Comparison of ENCODE assay signal across 28 cellular contexts in the genomic region with DNA sequence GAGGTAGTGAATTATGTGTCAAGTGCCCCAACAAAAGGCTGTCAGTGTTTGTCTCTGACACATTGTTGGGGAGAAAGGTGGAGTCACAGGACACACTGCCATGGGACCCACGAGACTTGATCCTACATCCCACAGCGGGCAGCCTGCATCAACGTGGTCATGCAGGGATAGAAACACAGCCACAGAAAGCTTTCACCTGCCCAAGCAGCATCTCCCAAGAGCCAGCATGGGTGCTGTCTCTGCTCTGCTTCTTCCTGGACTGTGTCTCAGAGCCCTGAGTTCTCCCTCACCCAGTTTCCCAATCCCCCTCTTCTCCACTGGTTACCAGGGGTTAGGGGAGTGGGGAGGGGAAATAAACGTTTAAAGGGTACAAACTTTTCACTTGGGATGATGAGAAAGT.
"Had no signal": no experiment of that assay in that cellular context is flagged by ENCODE, and none has a peak within 500 bp of the region (broad histone marks: within the 10 kb centered on the region; RNA-seq: fewer than 3 reads in every experiment).

No MANE protein-coding gene starts in this region.

- ATAC-seq: stimulated activated effector memory CD8-positive, alpha-beta T cell treated with anti-CD3 and anti-CD28 coated beads, Interleukin-12 subunit alpha, Interleukin-12 subunit beta, amount 100 ng/mL, for 72 hours; stimulated activated memory B cell treated with anti-CD40 and anti-IgM and Interleukin-4, amounts not matched to agents 10 μg/mL and 1 μg/mL and 100 μg/mL, for 72 hours; stimulated activated naive B cell treated with anti-CD40 and anti-IgM and Interleukin-4, amounts not matched to agents 10 μg/mL and 1 μg/mL and 100 μg/mL, for 72 hours; upper lobe of right lung had no signal

- H3K4me3 Mint-ChIP-seq: stimulated activated effector memory CD8-positive, alpha-beta T cell treated with anti-CD3 and anti-CD28 coated beads, Interleukin-12 subunit alpha, Interleukin-12 subunit beta, amount 100 ng/mL, for 72 hours; stimulated activated memory B cell treated with anti-CD40 and anti-IgM and Interleukin-4, amounts not matched to agents 10 μg/mL and 1 μg/mL and 100 μg/mL, for 72 hours; stimulated activated naive B cell treated with anti-CD40 and anti-IgM and Interleukin-4, amounts not matched to agents 10 μg/mL and 1 μg/mL and 100 μg/mL, for 72 hours; stimulated activated naive CD8-positive, alpha-beta T cell treated with anti-CD3 and anti-CD28 coated beads, Interleukin-15, Interleukin-2, amounts not matched to agents 100 ng/mL and 50 ng/mL, for 24 hours; type B pancreatic cell had no signal

- H3K27ac Mint-ChIP-seq: stimulated activated effector memory CD8-positive, alpha-beta T cell treated with anti-CD3 and anti-CD28 coated beads, Interleukin-12 subunit alpha, Interleukin-12 subunit beta, amount 100 ng/mL, for 72 hours; stimulated activated memory B cell treated with anti-CD40 and anti-IgM and Interleukin-4, amounts not matched to agents 10 μg/mL and 1 μg/mL and 100 μg/mL, for 72 hours; stimulated activated naive B cell treated with anti-CD40 and anti-IgM and Interleukin-4, amounts not matched to agents 10 μg/mL and 1 μg/mL and 100 μg/mL, for 72 hours; stimulated activated naive CD8-positive, alpha-beta T cell treated with anti-CD3 and anti-CD28 coated beads, Interleukin-15, Interleukin-2, amounts not matched to agents 100 ng/mL and 50 ng/mL, for 24 hours; type B pancreatic cell had no signal

- H3K27me3 Mint-ChIP-seq: stimulated activated naive B cell treated with anti-CD40 and anti-IgM and Interleukin-4, amounts not matched to agents 10 μg/mL and 1 μg/mL and 100 μg/mL, for 72 hours had no signal

- H3K4me3 ChIP-seq: stomach, suprapubic skin, testis, thoracic aorta, thyroid gland, tibial artery, tibial nerve, transverse colon, upper lobe of left lung, upper lobe of right lung, uterus, vagina had no signal

- H3K4me1 Mint-ChIP-seq: stimulated activated effector memory CD8-positive, alpha-beta T cell treated with anti-CD3 and anti-CD28 coated beads, Interleukin-12 subunit alpha, Interleukin-12 subunit beta, amount 100 ng/mL, for 72 hours had no signal

- H3K9me3 ChIP-seq: stomach, suprapubic skin, testis, thoracic aorta, thyroid gland, transverse colon, upper lobe of left lung, upper lobe of right lung, uterus, vagina had no signal

- H3K27ac ChIP-seq: stomach, suprapubic skin, testis, thoracic aorta, thyroid gland, tibial artery, tibial nerve, transverse colon, upper lobe of left lung, upper lobe of right lung, uterus, vagina had no signal

- H3K27me3 ChIP-seq: testis, thyroid gland, tibial nerve, upper lobe of left lung, upper lobe of right lung, uterus, vagina had no signal

- H3K36me3 ChIP-seq: stomach, suprapubic skin, thoracic aorta, thyroid gland, tibial artery, tibial nerve, transverse colon, upper lobe of left lung, upper lobe of right lung, uterus, vagina had no signal

- DNase-seq: stimulated activated CD4-positive, alpha-beta T cell treated with anti-CD3 and anti-CD28 coated beads, Interleukin-2, amount 100 ng/mL, for 24 hours; stimulated activated CD4-positive, alpha-beta T cell treated with anti-CD3 and anti-CD28 coated beads, Interleukin-2, amount 100 ng/mL, for 48 hours; stimulated activated CD4-positive, alpha-beta T cell treated with anti-CD3 and anti-CD28 coated beads, Interleukin-4, amount 100 ng/mL, for 1 hour; stimulated activated CD4-positive, alpha-beta T cell treated with anti-CD3 and anti-CD28 coated beads, Interleukin-4, amount 100 ng/mL, for 24 hours; stimulated activated CD4-positive, alpha-beta T cell treated with anti-CD3 and anti-CD28 coated beads, Interleukin-4, amount 100 ng/mL, for 4 hours; stimulated activated CD8-positive, alpha-beta memory T cell treated with anti-CD3 and anti-CD28 coated beads, Interleukin-4, amount 100 ng/mL, for 48 hours; stimulated activated naive B cell treated with anti-CD40 and anti-IgM and Interleukin-4, amounts not matched to agents 10 μg/mL and 1 μg/mL and 100 μg/mL, for 72 hours; stimulated activated naive CD4-positive, alpha-beta T cell; stimulated activated naive CD4-positive, alpha-beta T cell treated with Interleukin-2 at 50 U/mL for 16 hours; stomach; substantia nigra; testis; thyroid gland; tibial artery; transverse colon; trophoblast cell; upper lobe of right lung; uterus had no signal

- H3K4me1 ChIP-seq: suprapubic skin, testis, tibial artery, tibial nerve, transverse colon, upper lobe of right lung, uterus, vagina had no signal

- FAIRE-seq: urothelium cell line had no signal

- H3K9me3 Mint-ChIP-seq: stimulated activated effector memory CD8-positive, alpha-beta T cell treated with anti-CD3 and anti-CD28 coated beads, Interleukin-12 subunit alpha, Interleukin-12 subunit beta, amount 100 ng/mL, for 72 hours; type B pancreatic cell had no signal
